20 cellular contexts compared by ENCODE assay signal in the genomic region with DNA sequence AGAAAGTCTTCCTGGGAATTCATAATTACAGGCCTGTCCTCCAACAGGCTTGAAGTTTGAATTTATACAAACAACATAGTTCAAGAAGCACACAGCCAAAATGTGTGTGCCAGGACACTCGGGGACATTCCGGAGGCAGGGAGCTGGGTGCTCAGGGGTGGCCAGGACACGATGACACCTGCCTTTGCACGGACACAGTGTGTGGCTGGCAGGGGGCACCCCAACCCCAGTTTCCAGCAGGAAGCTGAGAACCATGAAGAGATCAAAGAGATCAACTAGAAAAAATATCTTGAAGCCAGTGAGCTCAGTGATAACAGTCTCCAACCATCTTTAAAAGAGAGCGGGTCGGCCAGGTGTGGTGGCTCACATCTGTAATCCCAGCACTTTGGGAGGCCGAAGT. TPM values are rescaled to one million over a fixed set of nuclear protein-coding genes. Genes with fewer than 3 reads are reported as not detected.
DNase-seq lines count a peak whose midpoint lies in the region; ATAC-seq, FAIRE-seq and TF ChIP-seq lines count a peak whose summit lies in the region.
"Had no signal": no experiment of that assay in that cellular context is flagged by ENCODE, and none has a peak within 500 bp of the region (broad histone marks: within the 10 kb centered on the region; RNA-seq: fewer than 3 reads in every experiment).

No MANE protein-coding gene starts in this region.

- H3K9me3 ChIP-seq in OCI-LY7 (ENCODE audit: low read length) (no peaks in the 10 kb centered on the region), H1 (ENCODE audit: insufficient read depth in 2 of 2, low read depth in 1 of 2, low read length in 1 of 2) (no peaks in the 10 kb centered on the region), prostate gland (no peaks in the 10 kb centered on the region)
- H3K9me3 ChIP-seq: ascending aorta, gastroesophageal sphincter, ovary had no signal

- CTCF ChIA-PET in GM10248 (lab: Yijun Ruan, JAX) (interaction anchor here (1.0 to 1.2 kb wide), 2 partner anchors 16 to 169 kb away, joined by 4 read pairs; no protein-coding TSS in a partner anchor), OCI-LY7 (lab: Charles Lee; ENCODE audit: unreplicated experiment) (no interaction called here), H1 (lab: Charles Lee; ENCODE audit: partially characterized antibody) (interaction anchor here (0.6 to 4.2 kb wide), 2 partner anchors 39 to 916 kb away, joined by 3 to 21 read pairs; no protein-coding TSS in a partner anchor)

- no peaks in the 10 kb centered on the region for H3K79me2 ChIP-seq in OCI-LY7 (ENCODE audit: insufficient read depth, low read depth, low read length)
- H3K79me2 ChIP-seq in H1 (ENCODE audit: control insufficient read depth in 1 of 2, insufficient read depth in 2 of 2, low read length in 2 of 2) = no peaks in the 10 kb centered on the region

- no peak overlapping the region for H3K18ac ChIP-seq in H1 (ENCODE audit: extremely low read depth, low read length)

- H2BK20ac ChIP-seq in H1 (ENCODE audit: low read length) = no peak overlapping the region

- H3K27me3 ChIP-seq in H1 (replicated peaks in 1 of 4; ENCODE audit: control insufficient read depth in 3 of 4, extremely low read depth in 1 of 4, insufficient read depth in 3 of 4, low read length in 3 of 4) (no peaks in the 10 kb centered on the region), prostate gland (replicated peaks; ENCODE audit: insufficient read depth) (no peaks in the 10 kb centered on the region)
- H3K27me3 ChIP-seq: ascending aorta, gastroesophageal sphincter, ovary had no signal

- 0 out of 2 replicates have a peak, but pooled peaks cover 2% of the 10 kb centered on the region for H3K23me2 ChIP-seq in H1 (ENCODE audit: low read depth, low read length)

- POLR2A ChIA-PET in GM10248 (lab: Yijun Ruan, JAX) = no interaction called here
- POLR2A ChIA-PET in OCI-LY7 (lab: Charles Lee) = no interaction called here
- POLR2A ChIA-PET in H1 (lab: Charles Lee; ENCODE audit: partially characterized antibody) = interaction anchor here (1.6 kb wide), 1 partner anchor 11 kb away, joined by 3 read pairs; no protein-coding TSS in a partner anchor

- H3K4me3 ChIP-seq in OCI-LY7 (ENCODE audit: low read depth, low read length, poor library complexity, severe bottlenecking) (no peak overlapping the region), H1 (ENCODE audit: extremely low read depth in 1 of 4, insufficient read depth in 2 of 4, low read depth in 3 of 4, low read length in 4 of 4) (no peak overlapping the region), prostate gland (no peak overlapping the region)
- H3K4me3 ChIP-seq: ascending aorta, gastroesophageal sphincter, ovary had no signal

- H3K36me3 ChIP-seq in OCI-LY7 (ENCODE audit: insufficient read depth, low read length) = no peaks in the 10 kb centered on the region
- no peaks in the 10 kb centered on the region for H3K36me3 ChIP-seq in H1 (ENCODE audit: control insufficient read depth in 2 of 4, insufficient read depth in 4 of 4, low read length in 3 of 4)
- H3K36me3 ChIP-seq in prostate gland = peaks cover 0 to 5% of the 10 kb centered on the region in 2 donors
- H3K36me3 ChIP-seq: ovary had no signal

- no peaks in the 10 kb centered on the region for H3K4me1 ChIP-seq in OCI-LY7 (ENCODE audit: insufficient read depth, low read length, poor library complexity, severe bottlenecking)
- H3K4me1 ChIP-seq in H1 (replicated peaks in 1 of 4; ENCODE audit: control insufficient read depth in 3 of 4, insufficient read depth in 4 of 4, low read length in 3 of 4) = peaks cover 0 to 4% (median 2%) of the 10 kb centered on the region in 4 experiments; a peak in 2 of 7 replicates
- no peaks in the 10 kb centered on the region for H3K4me1 ChIP-seq in prostate gland (replicated peaks)
- H3K4me1 ChIP-seq: ascending aorta had no signal

- BruUV-seq in OCI-LY7 (replicated peaks; lab: Mats Ljungman, UMichigan) = no TSS peak

- H3K23ac ChIP-seq in H1 (ENCODE audit: insufficient read length) = no peak overlapping the region

- H2AK5ac ChIP-seq in H1 (ENCODE audit: low read depth, low read length) = no peak overlapping the region

- no peak overlapping the region for H4K5ac ChIP-seq in H1 (ENCODE audit: insufficient read length, low read depth, low read length)

- no peak overlapping the region for H3K56ac ChIP-seq in H1 (replicated peaks; ENCODE audit: insufficient read length, low read depth, low read length)

- H3K79me1 ChIP-seq in H1 (ENCODE audit: low read depth, low read length) = no peaks in the 10 kb centered on the region

- no peak for FAIRE-seq in H1 (lab: Jason Lieb, UNC)
- FAIRE-seq: colon, GM12891, HTR-8/SVneo had no signal

- no peak for ATAC-seq in HG03139 (IDR thresholded peaks at IDR 0.05; ENCODE audit: unreplicated experiment)
- ATAC-seq: gastroesophageal sphincter, Panc1 had no signal

- no peak overlapping the region for H3K4me2 ChIP-seq in OCI-LY7 (ENCODE audit: low read length)
- H3K4me2 ChIP-seq in H1 (ENCODE audit: insufficient read depth in 1 of 2, low read depth in 2 of 2, low read length in 2 of 2) = no peak overlapping the region

- DNase-seq in GM10248 (ENCODE audit: extremely low spot score) = no peak
- DNase-seq in OCI-LY7 (ENCODE audit: low spot score) = no peak
- no peak for DNase-seq in H1 (ENCODE audit: low read depth in 1 of 2, low spot score in 2 of 2)
- DNase-seq in prostate gland (ENCODE audit: low spot score) = no peak
- no peak for DNase-seq in DMS 273 treated with DMSO at 0.1 percent for 48 hours (lab: John Stamatoyannopoulos, UW)
- no peak for DNase-seq in RPMI8226
- DNase-seq: activated CD4-positive, alpha-beta T cell treated with anti-CD3 and anti-CD28 coated beads for 48 hours; activated gamma-delta T cell treated with Interleukin-2 at 50 U/mL for 16 hours; GF-D8; NCI-H2171 treated with DMSO at 0.1 percent for 48 hours; NCI-H774; ovary; stimulated activated CD4-positive, alpha-beta T cell treated with anti-CD3 and anti-CD28 coated beads, Interleukin-2, amount 100 ng/mL, for 48 hours had no signal

- H2BK5ac ChIP-seq in H1 (ENCODE audit: low read depth, low read length) = no peak overlapping the region

- H4K20me1 ChIP-seq in OCI-LY7 (ENCODE audit: insufficient read depth, low read length) (no peaks in the 10 kb centered on the region), H1 (replicated peaks in 1 of 2; ENCODE audit: control insufficient read depth in 1 of 2, insufficient read depth in 2 of 2, low read length in 2 of 2) (peaks cover 0 to 6% of the 10 kb centered on the region in 2 experiments)

- H2BK15ac ChIP-seq in H1 (ENCODE audit: low read length) = no peak overlapping the region

- peak; percentile 3 for TF ChIP-seq CTCF in GM10248 (IDR thresholded peaks at IDR 0.05; ENCODE audit: control extremely low read depth, extremely low read depth, low read depth, missing control alignments)
- TF ChIP-seq CTCF in OCI-LY7 (conservative IDR thresholded peaks at IDR 0.05; ENCODE audit: low read length) = 0 out of 2 replicates have a peak, but pooled peaks have one; percentile 43
- TF ChIP-seq CTCF in H1 (IDR thresholded peaks at IDR 0.05; ENCODE audit: control extremely low read depth in 1 of 3, insufficient read depth in 1 of 3, low read depth in 1 of 3, low read length in 3 of 3) = peak in 2 of 3 experiments; percentile 6 to 9; a peak in 2 of 4 replicates
- TF ChIP-seq CTCF in prostate gland (IDR thresholded peaks at IDR 0.05) = no peak

- H3K9ac ChIP-seq in H1 (replicated peaks in 1 of 4; ENCODE audit: extremely low read depth in 1 of 4, low read depth in 3 of 4, low read length in 3 of 4) = no peak overlapping the region

- no peaks in the 10 kb centered on the region for H3K9me2 ChIP-seq in OCI-LY7 (ENCODE audit: insufficient read depth, low read length)

- intact Hi-C loops in OCI-LY7 (cut with micrococcal nuclease; ENCODE audit: unreplicated experiment) = no loop called here
- intact Hi-C loops in prostate gland (cut with DNase I) = no loop called here

- no peak overlapping the region for H2BK12ac ChIP-seq in H1 (ENCODE audit: low read depth, low read length)

- no peak overlapping the region for H4K91ac ChIP-seq in H1 (replicated peaks; ENCODE audit: insufficient read length, low read length)

- H3K4ac ChIP-seq in H1 (replicated peaks; ENCODE audit: insufficient read length, low read depth, low read length) = no peak overlapping the region

- peak in 1 of 2 experiments; percentile 38; a peak in 1 of 4 replicates for TF ChIP-seq RAD21 in H1 (IDR thresholded peaks at IDR 0.05 in 1 of 2, conservative IDR thresholded peaks at IDR 0.05 in 1 of 2; ENCODE audit: low read depth in 2 of 2, low read length in 2 of 2)

- no peak for TF ChIP-seq POLR2A in H1 (IDR thresholded peaks at IDR 0.05; ENCODE audit: control extremely low read depth in 1 of 2, low read depth in 2 of 2, low read length in 2 of 2)
- no peak for TF ChIP-seq POLR2A in prostate gland (IDR thresholded peaks at IDR 0.05)

- no peak overlapping the region for H2BK120ac ChIP-seq in H1 (replicated peaks; ENCODE audit: low read depth, low read length)

- no peak overlapping the region for H4K8ac ChIP-seq in H1 (ENCODE audit: extremely low read depth, insufficient read depth, low read length)

- no peak overlapping the region for H3K14ac ChIP-seq in H1 (ENCODE audit: insufficient read length)

- no peak for TF ChIP-seq EP300 in H1 (IDR thresholded peaks at IDR 0.05; ENCODE audit: borderline replicate concordance in 1 of 2, low read depth in 2 of 2, low read length in 2 of 2)

- H3K27ac ChIP-seq in OCI-LY7 (ENCODE audit: low read depth, low read length, poor library complexity, severe bottlenecking) = no peak overlapping the region
- H3K27ac ChIP-seq in H1 (ENCODE audit: low read depth, low read length) = no peak overlapping the region
- peak overlapping the region; percentile 6 to 35 for H3K27ac ChIP-seq in prostate gland
- H3K27ac ChIP-seq: ascending aorta, gastroesophageal sphincter, ovary had no signal

- 88% methylated on average over 7 of the region's 7 CpGs; no CpG with 5 or more reads in 1 of the 2 experiments for WGBS in H1 (ENCODE audit: extremely low coverage in 1 of 2, insufficient coverage in 1 of 2, insufficient read length in 1 of 2, insufficient replicate concordance in 2 of 2, low coverage in 1 of 2, low lambda C conversion rate in 2 of 2, missing lambda C conversion rate in 1 of 2), 2 experiments
- WGBS in prostate gland = 50% methylated on average over 7 of the region's 7 CpGs

- no peak overlapping the region for H2AFZ ChIP-seq in OCI-LY7 (ENCODE audit: low read length)
- no peak overlapping the region for H2AFZ ChIP-seq in H1 (ENCODE audit: low read length)

RNA-seq across cellular contexts. Expression of a gene that starts 32.5 kb away (rescaled TPM):
- 29.9 and 37.4 TPM in 2 replicates for total RNA-seq in OCI-LY7 (2014; rRNA removed; shearing (Covaris generic))
- total RNA-seq in OCI-LY7 (2022) (54.7 and 62.5 TPM in 2 replicates), prostate gland (10 to 100 TPM; 14.4 to 38.9 TPM)
- 29.8 and 31.0 TPM in 2 replicates for total RNA-seq in H1 (2021; fragmentation: NEBNext Ultra II Directional; extraction: Animal tissue kit (Norgen Biotek cat#: 25700))
- 18.5 and 22.7 TPM in 2 replicates for polyA plus RNA-seq in H1 (2011; rRNA removed)
- 18.0 TPM for polyA plus RNA-seq in H1 (2011; cell fraction: cytosol; rRNA removed)
- polyA plus RNA-seq in H1 (2011; cell fraction: nucleus; rRNA removed) = 51.7 TPM
- 16.4 to 22.2 TPM (median 19.2 TPM) in 4 replicates for polyA plus RNA-seq in H1 (2012, experiment 1 of 2)
- 4.7 TPM for polyA plus RNA-seq in H1 (2012, experiment 2 of 2)
- 14.6 TPM for polyA plus RNA-seq in H1 (2013, experiment 1 of 2)
- 15.8 TPM for polyA plus RNA-seq in H1 (2013, experiment 2 of 2)
- polyA minus RNA-seq in H1 (2011; rRNA and poly(A)+ RNA removed) = 35.8 and 36.3 TPM in 2 replicates
- polyA minus RNA-seq in H1 (2011; cell fraction: cytosol; rRNA and poly(A)+ RNA removed) = 17.6 TPM
- 42.6 TPM for polyA minus RNA-seq in H1 (2011; cell fraction: nucleus; rRNA and poly(A)+ RNA removed)

Comparison
In these comparisons a context has a peak if more than half of its experiments do, and no peak if none do; other contexts are left out.
1. CTCF ChIP-seq: peak in GM10248 (single experiment), OCI-LY7 (single experiment) and H1 (2 of 3); none in prostate gland (0 of 4).
2. H3K27ac ChIP-seq: peak in prostate gland (2 of 2); none in OCI-LY7 (single experiment) and H1 (single experiment).